11 cellular contexts compared by ENCODE assay signal in the genomic region with DNA sequence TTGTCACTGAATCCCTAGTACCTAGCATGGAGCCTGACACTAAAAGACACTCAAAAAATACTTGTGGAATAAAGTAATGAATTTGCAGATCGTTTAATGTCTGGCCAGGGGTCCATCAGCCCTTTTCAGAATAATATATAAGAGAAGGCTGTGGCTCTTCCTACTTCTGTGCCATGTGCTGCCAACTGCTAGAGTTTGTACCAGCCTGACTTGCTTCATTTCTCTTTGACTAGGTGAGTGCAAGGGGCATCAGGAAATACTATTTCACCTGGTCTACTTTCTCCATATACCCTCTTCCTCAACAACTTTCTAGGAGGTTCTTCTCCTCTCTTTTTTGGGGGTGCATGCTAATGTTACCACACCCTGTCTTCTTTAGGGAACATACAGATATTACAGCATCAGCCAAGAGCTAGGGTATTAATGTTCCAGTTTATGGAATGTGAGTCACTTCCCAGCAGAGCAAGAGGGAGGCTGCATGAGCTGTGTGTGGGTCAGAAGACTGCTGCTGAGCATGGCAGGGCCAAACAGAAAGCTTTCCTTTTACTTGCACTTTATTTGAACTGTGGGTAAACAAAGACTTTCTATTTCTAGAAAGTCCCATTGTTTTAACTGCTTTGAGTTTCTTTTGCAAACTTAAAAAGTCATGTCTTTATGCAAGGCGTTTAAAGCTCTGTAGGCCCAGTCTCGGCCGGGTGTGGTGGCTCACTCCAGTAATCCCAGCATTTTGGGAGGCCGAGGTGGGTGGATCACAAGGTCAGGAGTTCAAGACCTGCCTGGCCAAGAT.
DNase-seq lines count a peak whose midpoint lies in the region; ATAC-seq, FAIRE-seq and TF ChIP-seq lines count a peak whose summit lies in the region.
"Had no signal": no experiment of that assay in that cellular context is flagged by ENCODE, and none has a peak within 500 bp of the region (broad histone marks: within the 10 kb centered on the region; RNA-seq: fewer than 3 reads in every experiment).

No MANE protein-coding gene starts in this region.

- H3K27ac ChIP-seq in astrocyte (ENCODE audit: low read depth, low read length) (peak overlapping the region; percentile 46), neural progenitor cell (no peak overlapping the region)
- H3K27ac ChIP-seq in CD4-positive, alpha-beta T cell (ENCODE audit: low read depth, low read length), result no peak overlapping the region

- H3K36me3 ChIP-seq in astrocyte (ENCODE audit: insufficient read depth, low read length), result peaks cover 2% of the 10 kb centered on the region
- no peaks in the 10 kb centered on the region for H3K36me3 ChIP-seq in neural progenitor cell

- ATAC-seq in sciatic nerve (peak; percentile 95), GM19397 (IDR thresholded peaks at IDR 0.05; ENCODE audit: unreplicated experiment) (no peak), GM21423 (IDR thresholded peaks at IDR 0.05; ENCODE audit: unreplicated experiment) (no peak)
- no peak for ATAC-seq in CD4-positive, alpha-beta T cell (ENCODE audit: poor library complexity)
- ATAC-seq: activated CD8-positive, alpha-beta T cell treated with anti-CD3 and anti-CD28 coated beads, Interleukin-2, amount 10 ng/mL, durations not matched to agents 7 days and 5 days had no signal

- H3K4me3 Mint-ChIP-seq in astrocyte (ENCODE audit: unreplicated experiment) (no peak overlapping the region), neural progenitor cell (no peak overlapping the region)
- H3K4me3 Mint-ChIP-seq in CD4-positive, alpha-beta T cell, result no peak overlapping the region
- H3K4me3 Mint-ChIP-seq: activated CD8-positive, alpha-beta T cell treated with anti-CD3 and anti-CD28 coated beads, Interleukin-2, amount 10 ng/mL, durations not matched to agents 7 days and 5 days had no signal

- peak; percentile 72 for DNase-seq in GM03348 (ENCODE audit: low spot score)
- peak; percentile 87 for DNase-seq in astrocyte (ENCODE audit: low read depth)
- peak; percentile 40 for DNase-seq in glomerular visceral epithelial cell (ENCODE audit: extremely low spot score)
- no peak for DNase-seq in sciatic nerve (ENCODE audit: low spot score)
- DNase-seq in neural progenitor cell (ENCODE audit: low spot score), result no peak
- no peak for DNase-seq in CD4-positive, alpha-beta T cell
- DNase-seq: activated CD8-positive, alpha-beta T cell treated with anti-CD3 and anti-CD28 coated beads, Interleukin-2, amount 10 ng/mL, durations not matched to agents 7 days and 5 days; DMS 273 treated with DMSO at 0.1 percent for 48 hours; dorsolateral prefrontal cortex had no signal

- H3K36me3 Mint-ChIP-seq in astrocyte (ENCODE audit: low read depth, unreplicated experiment), result no peaks in the 10 kb centered on the region
- no peaks in the 10 kb centered on the region for H3K36me3 Mint-ChIP-seq in neural progenitor cell
- H3K36me3 Mint-ChIP-seq in CD4-positive, alpha-beta T cell (ENCODE audit: low read depth), result no peaks in the 10 kb centered on the region

- H3K4me3 ChIP-seq in astrocyte (ENCODE audit: insufficient read depth, low read depth, low read length), result no peak overlapping the region
- no peak overlapping the region for H3K4me3 ChIP-seq in neural progenitor cell
- H3K4me3 ChIP-seq: dorsolateral prefrontal cortex had no signal

- H3K4me2 ChIP-seq in astrocyte (ENCODE audit: low read length) (peak overlapping the region; percentile 74), neural progenitor cell (no peak overlapping the region)

- H3K9me3 ChIP-seq in astrocyte (ENCODE audit: insufficient read depth, low read depth, low read length) (no peaks in the 10 kb centered on the region), neural progenitor cell (ENCODE audit: low read depth) (no peaks in the 10 kb centered on the region)
- H3K9me3 ChIP-seq in CD4-positive, alpha-beta T cell (ENCODE audit: control insufficient read depth, low read length), result no peaks in the 10 kb centered on the region

- TF ChIP-seq CTCF in astrocyte (IDR thresholded peaks at IDR 0.05; ENCODE audit: insufficient read depth, low read depth, low read length) (no peak), neural progenitor cell (IDR thresholded peaks at IDR 0.05) (no peak)
- TF ChIP-seq CTCF in CD4-positive, alpha-beta T cell (IDR thresholded peaks at IDR 0.05), result no peak

- H3K9ac ChIP-seq in astrocyte (ENCODE audit: low read length), result peak overlapping the region; percentile 55
- H3K9ac ChIP-seq in neural progenitor cell, result no peak overlapping the region

- H3K27me3 ChIP-seq in astrocyte (ENCODE audit: insufficient read depth, low read length), result no peaks in the 10 kb centered on the region
- H3K27me3 ChIP-seq in neural progenitor cell, result no peaks in the 10 kb centered on the region
- no peaks in the 10 kb centered on the region for H3K27me3 ChIP-seq in CD4-positive, alpha-beta T cell (ENCODE audit: control insufficient read depth, insufficient read depth, low read length)
- H3K27me3 ChIP-seq: dorsolateral prefrontal cortex had no signal

- H3K27me3 Mint-ChIP-seq in astrocyte (ENCODE audit: low read depth, unreplicated experiment) (no peaks in the 10 kb centered on the region), neural progenitor cell (ENCODE audit: insufficient read depth, low read depth) (no peaks in the 10 kb centered on the region)
- H3K27me3 Mint-ChIP-seq in CD4-positive, alpha-beta T cell, result peaks cover 4% of the 10 kb centered on the region

- H4K20me1 ChIP-seq in astrocyte (ENCODE audit: insufficient read depth, low read length), result no peaks in the 10 kb centered on the region
- H4K20me1 ChIP-seq in neural progenitor cell (ENCODE audit: low read depth), result no peaks in the 10 kb centered on the region

- no peaks in the 10 kb centered on the region for H3F3A ChIP-seq in neural progenitor cell (ENCODE audit: low read depth)

- CTCF ChIA-PET in CD4-positive, alpha-beta T cell (lab: Charles Lee), result no interaction called here

- POLR2A ChIA-PET in CD4-positive, alpha-beta T cell (lab: Charles Lee), result no interaction called here

- H3K9me3 Mint-ChIP-seq in astrocyte (ENCODE audit: unreplicated experiment), result peaks cover 2% of the 10 kb centered on the region
- H3K9me3 Mint-ChIP-seq in neural progenitor cell, result no peaks in the 10 kb centered on the region
- H3K9me3 Mint-ChIP-seq in CD4-positive, alpha-beta T cell, result peaks cover 2% of the 10 kb centered on the region

- H3K4me1 ChIP-seq in astrocyte (ENCODE audit: insufficient read depth, low read length), result peaks cover 13% of the 10 kb centered on the region
- peaks cover 8% of the 10 kb centered on the region for H3K4me1 ChIP-seq in neural progenitor cell

- peaks cover 38% of the 10 kb centered on the region for H3K79me2 ChIP-seq in astrocyte (ENCODE audit: insufficient read depth, low read length)
- no peaks in the 10 kb centered on the region for H3K79me2 ChIP-seq in neural progenitor cell (ENCODE audit: low read depth)

- no peak overlapping the region for H3K27ac Mint-ChIP-seq in astrocyte (ENCODE audit: unreplicated experiment)
- H3K27ac Mint-ChIP-seq in neural progenitor cell, result no peak overlapping the region
- no peak overlapping the region for H3K27ac Mint-ChIP-seq in CD4-positive, alpha-beta T cell
- H3K27ac Mint-ChIP-seq: activated CD8-positive, alpha-beta T cell treated with anti-CD3 and anti-CD28 coated beads, Interleukin-2, amount 10 ng/mL, durations not matched to agents 7 days and 5 days had no signal

- H2AFZ ChIP-seq in astrocyte (ENCODE audit: low read depth, low read length) (no peak overlapping the region), neural progenitor cell (replicated peaks) (no peak overlapping the region)

- peak; percentile 20 for FAIRE-seq in astrocyte (lab: Jason Lieb, UNC)

- intact Hi-C loops in sciatic nerve (cut with DNase I), result no loop called here
- intact Hi-C loops in CD4-positive, alpha-beta T cell (cut with DNase I, micrococcal nuclease), result no loop called here

- H3K4me1 Mint-ChIP-seq in astrocyte (ENCODE audit: low read depth, unreplicated experiment) (peaks cover 6% of the 10 kb centered on the region), neural progenitor cell (no peaks in the 10 kb centered on the region)
- no peaks in the 10 kb centered on the region for H3K4me1 Mint-ChIP-seq in CD4-positive, alpha-beta T cell (ENCODE audit: low read depth)

Comparison
In these comparisons a context has a peak if more than half of its experiments do, and no peak if none do; other contexts are left out.
1. DNase-seq: peak in GM03348 (single experiment), astrocyte (single experiment) and glomerular visceral epithelial cell (single experiment); none in sciatic nerve (single experiment), neural progenitor cell (single experiment) and CD4-positive, alpha-beta T cell (0 of 10).